ENCODE assay signal across 21 cellular contexts in genomic region chr22:30884211-30885000, GRCh38.
DNase-seq lines count a peak whose midpoint lies in the region; ATAC-seq and TF ChIP-seq lines count a peak whose summit lies in the region.
"Had no signal": no experiment of that assay in that cellular context is flagged by ENCODE, and none has a peak within 500 bp of the region (broad histone marks: within the 10 kb centered on the region; RNA-seq: fewer than 3 reads in every experiment).

No MANE protein-coding gene starts in this region.

- H3K4me3 ChIP-seq in osteoblast (ENCODE audit: insufficient read depth, low read length) (no peak overlapping the region), aorta (ENCODE audit: low read length in 2 of 2) (no peak overlapping the region), prostate gland (no peak overlapping the region)

- H3K27me3 ChIP-seq in osteoblast (ENCODE audit: insufficient read depth, low read length) (no peaks in the 10 kb centered on the region), aorta (ENCODE audit: control insufficient read depth in 1 of 2, insufficient read depth in 2 of 2, low read length in 1 of 2) (no peaks in the 10 kb centered on the region), prostate gland (replicated peaks; ENCODE audit: insufficient read depth) (no peaks in the 10 kb centered on the region)

- H4K20me1 ChIP-seq in osteoblast (ENCODE audit: insufficient read depth, low read length) = no peaks in the 10 kb centered on the region

- TF ChIP-seq POLR2A in prostate gland (IDR thresholded peaks at IDR 0.05) = no peak

- H3K4me1 ChIP-seq in osteoblast (ENCODE audit: insufficient read depth, low read length) = no peaks in the 10 kb centered on the region
- no peaks in the 10 kb centered on the region for H3K4me1 ChIP-seq in aorta (ENCODE audit: control insufficient read depth in 1 of 2, insufficient read depth in 2 of 2, low read length in 2 of 2)
- H3K4me1 ChIP-seq in prostate gland (replicated peaks) = no peaks in the 10 kb centered on the region

- peak overlapping the region; percentile 61 to 87 for H3K27ac Mint-ChIP-seq in stimulated activated naive CD8-positive, alpha-beta T cell treated with anti-CD3 and anti-CD28 coated beads, Interleukin-15, amount 100 ng/mL, for 72 hours
- H3K27ac Mint-ChIP-seq: IgD-negative memory B cell had no signal

- H3K27me3 Mint-ChIP-seq in stimulated activated naive CD8-positive, alpha-beta T cell treated with anti-CD3 and anti-CD28 coated beads, Interleukin-15, amount 100 ng/mL, for 72 hours = no peaks in the 10 kb centered on the region
- H3K27me3 Mint-ChIP-seq: IgD-negative memory B cell had no signal

- no peaks in the 10 kb centered on the region for H3K9me3 ChIP-seq in osteoblast (ENCODE audit: low read depth, low read length)
- H3K9me3 ChIP-seq in aorta (ENCODE audit: control insufficient read depth, low read length) = no peaks in the 10 kb centered on the region
- no peaks in the 10 kb centered on the region for H3K9me3 ChIP-seq in prostate gland

- H3K36me3 ChIP-seq in osteoblast (ENCODE audit: insufficient read depth, low read length) (no peaks in the 10 kb centered on the region), aorta (ENCODE audit: control insufficient read depth in 1 of 2, insufficient read depth in 2 of 2, low read length in 1 of 2) (no peaks in the 10 kb centered on the region), prostate gland (no peaks in the 10 kb centered on the region)

- H2AFZ ChIP-seq in osteoblast (ENCODE audit: low read length) = no peak overlapping the region

- no peaks in the 10 kb centered on the region for H3K9me3 Mint-ChIP-seq in stimulated activated naive CD8-positive, alpha-beta T cell treated with anti-CD3 and anti-CD28 coated beads, Interleukin-15, amount 100 ng/mL, for 72 hours
- H3K9me3 Mint-ChIP-seq: H9, IgD-negative memory B cell had no signal

- H3K4me1 Mint-ChIP-seq in stimulated activated naive CD8-positive, alpha-beta T cell treated with anti-CD3 and anti-CD28 coated beads, Interleukin-15, amount 100 ng/mL, for 72 hours = no peaks in the 10 kb centered on the region
- H3K4me1 Mint-ChIP-seq: IgD-negative memory B cell had no signal

- no peaks in the 10 kb centered on the region for H3K79me2 ChIP-seq in osteoblast (ENCODE audit: insufficient read depth, low read length)

- 87 to 92% methylated on average over 18 of the region's 18 CpGs for WGBS in aorta, 2 donors
- 88% methylated on average over 14 of the region's 18 CpGs for WGBS in prostate gland

- intact Hi-C loops in aorta (cut with DNase I) = no loop called here
- intact Hi-C loops in prostate gland (cut with DNase I) = no loop called here

- ATAC-seq in stimulated activated naive CD8-positive, alpha-beta T cell treated with anti-CD3 and anti-CD28 coated beads, Interleukin-15, amount 100 ng/mL, for 72 hours = no peak
- ATAC-seq in stimulated activated naive CD8-positive, alpha-beta T cell treated with anti-CD3 and anti-CD28 coated beads, Interleukin-15, Interleukin-2, amounts not matched to agents 100 U/mL and 50 U/mL, for 24 hours = no peak
- no peak for ATAC-seq in aorta (ENCODE audit: low FRiP score)
- ATAC-seq: Panc1 had no signal

- no peak overlapping the region for H3K4me2 ChIP-seq in osteoblast (ENCODE audit: insufficient read depth, low read length)

- DNase-seq in NCI-H1694 treated with DMSO at 0.1 percent for 48 hours (lab: John Stamatoyannopoulos, UW) = peak; percentile 11
- DNase-seq in NCI-H1694 (lab: John Stamatoyannopoulos, UW) = no peak
- no peak for DNase-seq in stimulated activated naive CD8-positive, alpha-beta T cell treated with anti-CD3 and anti-CD28 coated beads, Interleukin-15, amount 100 ng/mL, for 72 hours
- no peak for DNase-seq in stimulated activated naive CD8-positive, alpha-beta T cell treated with anti-CD3 and anti-CD28 coated beads, Interleukin-15, Interleukin-2, amounts not matched to agents 100 U/mL and 50 U/mL, for 24 hours
- DNase-seq in osteoblast (ENCODE audit: insufficient read length, low spot score, missing footprints) = peak; percentile 71
- peak; percentile 38 to 61 for DNase-seq in aorta
- no peak for DNase-seq in GDM1 (lab: John Stamatoyannopoulos, UW)
- no peak for DNase-seq in prostate gland (ENCODE audit: low spot score)
- DNase-seq: AML-193, COR-L47, GF-D8, H9, Karpas-422, NCI-H1417 treated with DMSO at 0.1 percent for 48 hours, NCI-H2029, NCI-H446, NCI-H69, SHP77 treated with DMSO at 0.1 percent for 48 hours had no signal

- TF ChIP-seq CTCF in osteoblast (IDR thresholded peaks at IDR 0.05; ENCODE audit: extremely low read depth, low read depth, low read length) (no peak), prostate gland (IDR thresholded peaks at IDR 0.05) (no peak)

- no peak overlapping the region for H3K27ac ChIP-seq in osteoblast (ENCODE audit: low read depth, low read length)
- no peak overlapping the region for H3K27ac ChIP-seq in aorta (ENCODE audit: low read depth in 1 of 2, low read length in 2 of 2)
- no peak overlapping the region for H3K27ac ChIP-seq in prostate gland
- H3K27ac ChIP-seq: 22Rv1 had no signal

- no peak overlapping the region for H3K4me3 Mint-ChIP-seq in stimulated activated naive CD8-positive, alpha-beta T cell treated with anti-CD3 and anti-CD28 coated beads, Interleukin-15, amount 100 ng/mL, for 72 hours
- H3K4me3 Mint-ChIP-seq: H9, IgD-negative memory B cell had no signal

Comparison
In these comparisons a context has a peak if more than half of its experiments do, and no peak if none do; other contexts are left out.
1. DNase-seq: peak in NCI-H1694 treated with DMSO at 0.1 percent for 48 hours (single experiment), osteoblast (single experiment) and aorta (2 of 2); none in NCI-H1694 (single experiment), stimulated activated naive CD8-positive, alpha-beta T cell treated with anti-CD3 and anti-CD28 coated beads, Interleukin-15, amount 100 ng/mL, for 72 hours (0 of 2), stimulated activated naive CD8-positive, alpha-beta T cell treated with anti-CD3 and anti-CD28 coated beads, Interleukin-15, Interleukin-2, amounts not matched to agents 100 U/mL and 50 U/mL, for 24 hours (single experiment), GDM1 (single experiment) and prostate gland (single experiment).